In genomic region chr5:59190746-59191145, GRCh38 we compare ENCODE assay signal across 25 cellular contexts.
A peak's percentile ranks its signal among the peaks of the same experiment; 100 is the strongest.
DNase-seq lines count a peak whose midpoint lies in the region; ATAC-seq, FAIRE-seq and TF ChIP-seq lines count a peak whose summit lies in the region.
"Had no signal": no experiment of that assay in that cellular context is flagged by ENCODE, and none has a peak within 500 bp of the region (broad histone marks: within the 10 kb centered on the region; RNA-seq: fewer than 3 reads in every experiment).

No MANE protein-coding gene starts in this region.

- TF ChIP-seq POLR2A in A549 (IDR thresholded peaks at IDR 0.05; ENCODE audit: low read length) (no peak), gastrocnemius medialis (IDR thresholded peaks at IDR 0.05) (no peak)

- DNase-seq in A549 (ENCODE audit: low read depth in 1 of 2, low spot score in 1 of 2) (no peak), iris pigment epithelial cell (ENCODE audit: low read depth) (peak; percentile 25), gastrocnemius medialis (no peak), LoVo (ENCODE audit: low spot score) (no peak), RWPE1 (ENCODE audit: low spot score) (no peak)
- no peak for DNase-seq in activated CD4-positive, alpha-beta T cell treated with anti-CD3 and anti-CD28 coated beads, Interleukin-2, amount 50 U/mL, for 4 hours
- DNase-seq: Caco-2; CD8-positive, alpha-beta T cell; DMS79; EL; GF-D8; Kasumi-1; MG63; NCI-H2029; NCI-H2227 treated with DMSO at 0.1 percent for 48 hours; NCI-H526 treated with DMSO at 0.1 percent for 48 hours; OCI-M1 had no signal

- no peaks in the 10 kb centered on the region for H3K9me3 ChIP-seq in A549
- no peaks in the 10 kb centered on the region for H3K9me3 ChIP-seq in gastrocnemius medialis
- H3K9me3 ChIP-seq: Caco-2, MG63 had no signal

- POLR2A ChIA-PET in A549 (lab: Yijun Ruan, JAX), result no interaction called here
- POLR2A ChIA-PET in RWPE1 (lab: Yijun Ruan, JAX; ENCODE audit: low non-redundant PET), result no interaction called here

- 2% methylated on average over 1 of the region's 1 CpG for WGBS in A549 (ENCODE audit: missing lambda C conversion rate)

- no peak overlapping the region for H3K4me3 ChIP-seq in A549
- no peak overlapping the region for H3K4me3 ChIP-seq in gastrocnemius medialis
- H3K4me3 ChIP-seq: MG63 had no signal

- TF ChIP-seq RAD21 in A549 (conservative IDR thresholded peaks at IDR 0.05 in 1 of 2, IDR thresholded peaks at IDR 0.05 in 1 of 2), result no peak

- H3K27ac ChIP-seq in A549 (peak overlapping the region; percentile 88 to 89), gastrocnemius medialis (peak overlapping the region; percentile 53 to 70 (median 60)), RWPE1 (no peak overlapping the region)
- H3K27ac ChIP-seq: C4-2B had no signal

- TF ChIP-seq CTCF in A549 (IDR thresholded peaks at IDR 0.05) (no peak), gastrocnemius medialis (IDR thresholded peaks at IDR 0.05 in 4 of 5, conservative IDR thresholded peaks at IDR 0.05 in 1 of 5) (no peak), RWPE1 (conservative IDR thresholded peaks at IDR 0.05; ENCODE audit: low read depth) (no peak)

- CTCF ChIA-PET in A549 (lab: Yijun Ruan, JAX) (interaction anchor here (1.5 to 2.9 kb wide), 3 partner anchors 27 to 190 kb away, joined by 4 to 10 read pairs (median 8); no protein-coding TSS in a partner anchor), RWPE1 (lab: Yijun Ruan, JAX) (interaction anchor here (0.6 to 5.6 kb wide), 2 partner anchors 190 to 1589 kb away, joined by 3 to 78 read pairs; no protein-coding TSS in a partner anchor)

- intact Hi-C loops in gastrocnemius medialis (cut with DNase I; ENCODE audit: low total_unique reads), result no loop called here

- no peak for FAIRE-seq in A549 (lab: Jason Lieb, UNC)
- FAIRE-seq: GM12891, GM19239, H54, HepG2, RCC 7860 had no signal

- no peak for ATAC-seq in A549
- peak; percentile 56 for ATAC-seq in GM18907 (IDR thresholded peaks at IDR 0.05; ENCODE audit: unreplicated experiment)
- no peak for ATAC-seq in gastrocnemius medialis
- ATAC-seq: CD8-positive, alpha-beta T cell; HepG2; SK-N-SH treated with all-trans-retinoic acid at 6 μM for 48 hours had no signal

- TF ChIP-seq EP300 in A549 (IDR thresholded peaks at IDR 0.05), result no peak

- H3K27me3 ChIP-seq in gastrocnemius medialis, result no peaks in the 10 kb centered on the region
- H3K27me3 ChIP-seq: MG63 had no signal

- H3K4me2 ChIP-seq in A549, result peak overlapping the region; percentile 91

- H3K4me1 ChIP-seq in A549 (peaks cover 99% of the 10 kb centered on the region), gastrocnemius medialis (peaks cover 39 to 69% of the 10 kb centered on the region in 2 donors)

- H3K36me3 ChIP-seq in gastrocnemius medialis, result no peaks in the 10 kb centered on the region
- H3K36me3 ChIP-seq: MG63 had no signal

- in situ Hi-C loops in gastrocnemius medialis (cut with MboI; ENCODE audit: low sequenced_read_pairs in 4 of 4), result loop anchor here in 3 of 4 donors (5.0 to 25.0 kb wide), 4 partner anchors 184 to 484 kb away; no protein-coding TSS in a partner anchor

TF ChIP-seq in A549, 52 proteins besides CTCF, POLR2A, EP300 and RAD21:
- TF ChIP-seq FOXS1 (CRISPR knock-in tag; IDR thresholded peaks at IDR 0.05) (no peak), FOSL2 (IDR thresholded peaks at IDR 0.05) (no peak), FOSL2 (CRISPR knock-in tag; IDR thresholded peaks at IDR 0.05) (peak; percentile 63)
